ENCODE assay signal across 1 cellular context in genomic region chr10:122510736-122511135, GRCh38.
TF ChIP-seq lines count a peak whose summit lies in the region.

No MANE protein-coding gene starts in this region.

TF ChIP-seq in HCT116, 20 proteins besides CTCF, POLR2A, EP300 and RAD21:
- no peak for TF ChIP-seq EZH2 (IDR thresholded peaks at IDR 0.05)
- no peak for TF ChIP-seq ZNF274 (IDR thresholded peaks at IDR 0.05; ENCODE audit: low read depth, low read length)
- no peak for TF ChIP-seq EZH2phosphoT487 (IDR thresholded peaks at IDR 0.05; ENCODE audit: borderline replicate concordance)
- TF ChIP-seq SRF (IDR thresholded peaks at IDR 0.05; ENCODE audit: low read depth): no peak
- no peak for TF ChIP-seq ZBTB33 (IDR thresholded peaks at IDR 0.05; ENCODE audit: extremely low read depth, insufficient replicate concordance, low read length)
- TF ChIP-seq MAX (IDR thresholded peaks at IDR 0.05): no peak
- TF ChIP-seq, protein P1, sequence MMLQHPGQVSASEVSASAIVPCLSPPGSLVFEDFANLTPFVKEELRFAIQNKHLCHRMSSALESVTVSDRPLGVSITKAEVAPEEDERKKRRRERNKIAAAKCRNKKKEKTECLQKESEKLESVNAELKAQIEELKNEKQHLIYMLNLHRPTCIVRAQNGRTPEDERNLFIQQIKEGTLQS (IDR thresholded peaks at IDR 0.05): no peak
- TF ChIP-seq CEBPB (IDR thresholded peaks at IDR 0.05; ENCODE audit: low read depth): no peak
